Comparison of ENCODE assay signal across 1 cellular context in the genomic region with DNA sequence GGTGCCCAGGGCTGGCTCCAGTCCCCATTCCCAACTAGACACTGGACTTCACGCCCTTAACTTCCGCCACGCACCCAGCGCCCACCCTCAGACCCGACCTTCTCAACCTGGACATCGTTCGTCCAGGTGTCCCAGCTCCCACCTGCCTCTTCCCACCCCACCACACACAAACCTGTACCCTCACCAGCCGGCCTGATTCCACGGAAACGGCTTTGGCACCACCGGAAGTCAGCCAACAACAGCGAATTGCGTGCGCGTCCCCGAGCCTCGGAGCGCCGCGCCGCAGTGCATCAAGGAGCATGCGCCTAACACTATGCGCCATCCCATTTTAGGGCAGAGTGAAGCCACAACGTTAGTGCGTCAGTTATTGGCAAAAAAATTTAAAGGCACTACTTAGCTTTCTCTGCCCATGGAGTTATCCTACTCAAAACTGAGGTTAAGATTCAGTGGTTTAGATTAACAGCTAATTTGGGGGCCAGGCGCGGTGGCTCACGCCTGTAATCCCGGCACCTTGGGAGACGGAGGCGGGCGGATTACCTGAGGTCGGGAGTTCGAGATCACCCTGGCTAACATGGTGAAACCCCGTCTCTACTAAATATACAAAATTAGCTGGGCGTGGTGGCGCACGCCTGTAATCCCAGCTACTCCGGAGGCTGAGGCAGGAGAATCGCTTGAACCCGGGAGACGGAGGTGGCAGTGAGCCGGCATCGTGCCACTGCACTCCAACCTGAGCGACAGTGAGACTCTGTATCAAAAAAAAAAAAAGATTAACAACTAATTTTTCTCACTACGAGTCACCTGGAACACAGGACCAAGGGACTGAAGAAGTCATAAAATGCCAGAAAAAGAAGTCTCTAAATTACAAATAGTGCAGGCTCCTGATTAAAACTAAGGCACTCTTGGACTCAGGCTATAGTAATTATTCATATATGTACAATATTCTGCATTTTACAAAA.
TF ChIP-seq lines count a peak whose summit lies in the region.

TSS of gene GON4L (minus strand) at position 240 of the 956 bp plus-strand sequence. CDS start 3,434 bp downstream, outside the sequence.

TF ChIP-seq in GM12878, 131 proteins besides CTCF, POLR2A, EP300 and RAD21 (continued from another document and continues in another):
- TF ChIP-seq NR2C2 (IDR thresholded peaks at IDR 0.05; ENCODE audit: borderline replicate concordance, control insufficient read depth, insufficient read length, low read depth) (no peak), BACH1 (IDR thresholded peaks at IDR 0.05; ENCODE audit: borderline replicate concordance) (no peak), YBX1 (IDR thresholded peaks at IDR 0.05) (no peak), SIX5 (IDR thresholded peaks at IDR 0.05; ENCODE audit: low read depth, low read length, severe bottlenecking) (peak; percentile 69), ASH2L (IDR thresholded peaks at IDR 0.05; ENCODE audit: borderline replicate concordance, low read depth) (no peak), RELA (IDR thresholded peaks at IDR 0.05; ENCODE audit: borderline replicate concordance, partially characterized antibody) (peak; percentile 16), IKZF1 (conservative IDR thresholded peaks at IDR 0.05) (peak; percentile 87), CBX3 (IDR thresholded peaks at IDR 0.05; ENCODE audit: borderline replicate concordance, low read depth) (no peak), BRCA1 (IDR thresholded peaks at IDR 0.05; ENCODE audit: low read depth, low read length) (no peak), SMARCA5 (IDR thresholded peaks at IDR 0.05) (no peak), SREBF2 (IDR thresholded peaks at IDR 0.05; ENCODE audit: low read length) (no peak), CREM (IDR thresholded peaks at IDR 0.05; ENCODE audit: low read depth) (peak; percentile 87), FOXK2 (IDR thresholded peaks at IDR 0.05) (no peak), IKZF2 (IDR thresholded peaks at IDR 0.05) (peak; percentile 45 to 67; a peak in 3 of 4 replicates), NR2F1 (conservative IDR thresholded peaks at IDR 0.05) (no peak), SRF (IDR thresholded peaks at IDR 0.05; ENCODE audit: low read depth in 2 of 2, low read length in 2 of 2) (peak in 1 of 2 experiments; percentile 45; a peak in 1 of 4 replicates), FOS (IDR thresholded peaks at IDR 0.05; ENCODE audit: borderline replicate concordance, extremely low read depth, insufficient read length) (no peak), NRF1 (conservative IDR thresholded peaks at IDR 0.05; ENCODE audit: low read depth, low read length) (peak; percentile 55), MXI1 (IDR thresholded peaks at IDR 0.05; ENCODE audit: low read depth, low read length) (peak; percentile 85), NKRF (conservative IDR thresholded peaks at IDR 0.05) (peak; percentile 66), NR2C1 (IDR thresholded peaks at IDR 0.05) (no peak), ZBTB40 (IDR thresholded peaks at IDR 0.05; ENCODE audit: borderline replicate concordance) (peak; percentile 84; the same call in 1 of the 2 replicates), ZBED1 (IDR thresholded peaks at IDR 0.05; ENCODE audit: borderline replicate concordance) (no peak), MYB (IDR thresholded peaks at IDR 0.05; ENCODE audit: borderline replicate concordance, low read depth, low read length) (no peak), TARDBP (IDR thresholded peaks at IDR 0.05; ENCODE audit: borderline replicate concordance) (no peak), TAF1 (IDR thresholded peaks at IDR 0.05; ENCODE audit: borderline replicate concordance, low read depth, low read length) (peak; percentile 70; the same call in 1 of the 2 replicates), CREB1 (IDR thresholded peaks at IDR 0.05; ENCODE audit: low read depth) (peak; percentile 95), EED (IDR thresholded peaks at IDR 0.05; ENCODE audit: low read depth) (0 out of 2 replicates have a peak, but pooled peaks have one; percentile 19), HDAC6 (IDR thresholded peaks at IDR 0.05; ENCODE audit: unreplicated experiment) (no peak), E2F4 (IDR thresholded peaks at IDR 0.05; ENCODE audit: low read depth, low read length) (no peak), SIN3A (IDR thresholded peaks at IDR 0.05; ENCODE audit: low read depth, low read length) (no peak; the same call in 1 of the 2 replicates), PBX3 (IDR thresholded peaks at IDR 0.05; ENCODE audit: insufficient replicate concordance, low read depth, low read length) (no peak), BCL11A (IDR thresholded peaks at IDR 0.05; ENCODE audit: low read depth, low read length) (no peak), SUZ12 (IDR thresholded peaks at IDR 0.05; ENCODE audit: unreplicated experiment) (no peak), CEBPB (IDR thresholded peaks at IDR 0.05; ENCODE audit: borderline replicate concordance in 1 of 2, low read depth in 2 of 2, low read length in 2 of 2) (no peak), MTA3 (IDR thresholded peaks at IDR 0.05; ENCODE audit: borderline replicate concordance, low read length) (no peak), BHLHE40 (IDR thresholded peaks at IDR 0.05; ENCODE audit: borderline replicate concordance in 1 of 2, low read depth in 2 of 2, low read length in 1 of 2) (peak in 1 of 2 experiments; percentile 12; a peak in 1 of 4 replicates), TBL1XR1 (IDR thresholded peaks at IDR 0.05; ENCODE audit: low read depth, low read length) (0 out of 2 replicates have a peak, but pooled peaks have one; percentile 26)
- TF ChIP-seq, protein P1, sequence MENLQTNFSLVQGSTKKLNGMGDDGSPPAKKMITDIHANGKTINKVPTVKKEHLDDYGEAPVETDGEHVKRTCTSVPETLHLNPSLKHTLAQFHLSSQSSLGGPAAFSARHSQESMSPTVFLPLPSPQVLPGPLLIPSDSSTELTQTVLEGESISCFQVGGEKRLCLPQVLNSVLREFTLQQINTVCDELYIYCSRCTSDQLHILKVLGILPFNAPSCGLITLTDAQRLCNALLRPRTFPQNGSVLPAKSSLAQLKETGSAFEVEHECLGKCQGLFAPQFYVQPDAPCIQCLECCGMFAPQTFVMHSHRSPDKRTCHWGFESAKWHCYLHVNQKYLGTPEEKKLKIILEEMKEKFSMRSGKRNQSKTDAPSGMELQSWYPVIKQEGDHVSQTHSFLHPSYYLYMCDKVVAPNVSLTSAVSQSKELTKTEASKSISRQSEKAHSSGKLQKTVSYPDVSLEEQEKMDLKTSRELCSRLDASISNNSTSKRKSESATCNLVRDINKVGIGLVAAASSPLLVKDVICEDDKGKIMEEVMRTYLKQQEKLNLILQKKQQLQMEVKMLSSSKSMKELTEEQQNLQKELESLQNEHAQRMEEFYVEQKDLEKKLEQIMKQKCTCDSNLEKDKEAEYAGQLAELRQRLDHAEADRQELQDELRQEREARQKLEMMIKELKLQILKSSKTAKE (IDR thresholded peaks at IDR 0.05; ENCODE audit: low read depth, poor library complexity, severe bottlenecking), result peak; percentile 14
- TF ChIP-seq, protein P2, sequence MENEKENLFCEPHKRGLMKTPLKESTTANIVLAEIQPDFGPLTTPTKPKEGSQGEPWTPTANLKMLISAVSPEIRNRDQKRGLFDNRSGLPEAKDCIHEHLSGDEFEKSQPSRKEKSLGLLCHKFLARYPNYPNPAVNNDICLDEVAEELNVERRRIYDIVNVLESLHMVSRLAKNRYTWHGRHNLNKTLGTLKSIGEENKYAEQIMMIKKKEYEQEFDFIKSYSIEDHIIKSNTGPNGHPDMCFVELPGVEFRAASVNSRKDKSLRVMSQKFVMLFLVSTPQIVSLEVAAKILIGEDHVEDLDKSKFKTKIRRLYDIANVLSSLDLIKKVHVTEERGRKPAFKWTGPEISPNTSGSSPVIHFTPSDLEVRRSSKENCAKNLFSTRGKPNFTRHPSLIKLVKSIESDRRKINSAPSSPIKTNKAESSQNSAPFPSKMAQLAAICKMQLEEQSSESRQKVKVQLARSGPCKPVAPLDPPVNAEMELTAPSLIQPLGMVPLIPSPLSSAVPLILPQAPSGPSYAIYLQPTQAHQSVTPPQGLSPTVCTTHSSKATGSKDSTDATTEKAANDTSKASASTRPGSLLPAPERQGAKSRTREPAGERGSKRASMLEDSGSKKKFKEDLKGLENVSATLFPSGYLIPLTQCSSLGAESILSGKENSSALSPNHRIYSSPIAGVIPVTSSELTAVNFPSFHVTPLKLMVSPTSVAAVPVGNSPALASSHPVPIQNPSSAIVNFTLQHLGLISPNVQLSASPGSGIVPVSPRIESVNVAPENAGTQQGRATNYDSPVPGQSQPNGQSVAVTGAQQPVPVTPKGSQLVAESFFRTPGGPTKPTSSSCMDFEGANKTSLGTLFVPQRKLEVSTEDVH (IDR thresholded peaks at IDR 0.05; ENCODE audit: low read depth, partially characterized antibody), result no peak
- TF ChIP-seq, protein P3, sequence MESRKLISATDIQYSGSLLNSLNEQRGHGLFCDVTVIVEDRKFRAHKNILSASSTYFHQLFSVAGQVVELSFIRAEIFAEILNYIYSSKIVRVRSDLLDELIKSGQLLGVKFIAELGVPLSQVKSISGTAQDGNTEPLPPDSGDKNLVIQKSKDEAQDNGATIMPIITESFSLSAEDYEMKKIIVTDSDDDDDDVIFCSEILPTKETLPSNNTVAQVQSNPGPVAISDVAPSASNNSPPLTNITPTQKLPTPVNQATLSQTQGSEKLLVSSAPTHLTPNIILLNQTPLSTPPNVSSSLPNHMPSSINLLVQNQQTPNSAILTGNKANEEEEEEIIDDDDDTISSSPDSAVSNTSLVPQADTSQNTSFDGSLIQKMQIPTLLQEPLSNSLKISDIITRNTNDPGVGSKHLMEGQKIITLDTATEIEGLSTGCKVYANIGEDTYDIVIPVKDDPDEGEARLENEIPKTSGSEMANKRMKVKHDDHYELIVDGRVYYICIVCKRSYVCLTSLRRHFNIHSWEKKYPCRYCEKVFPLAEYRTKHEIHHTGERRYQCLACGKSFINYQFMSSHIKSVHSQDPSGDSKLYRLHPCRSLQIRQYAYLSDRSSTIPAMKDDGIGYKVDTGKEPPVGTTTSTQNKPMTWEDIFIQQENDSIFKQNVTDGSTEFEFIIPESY (IDR thresholded peaks at IDR 0.05), result no peak
